Comparison of ENCODE assay signal across 17 cellular contexts in the genomic region with DNA sequence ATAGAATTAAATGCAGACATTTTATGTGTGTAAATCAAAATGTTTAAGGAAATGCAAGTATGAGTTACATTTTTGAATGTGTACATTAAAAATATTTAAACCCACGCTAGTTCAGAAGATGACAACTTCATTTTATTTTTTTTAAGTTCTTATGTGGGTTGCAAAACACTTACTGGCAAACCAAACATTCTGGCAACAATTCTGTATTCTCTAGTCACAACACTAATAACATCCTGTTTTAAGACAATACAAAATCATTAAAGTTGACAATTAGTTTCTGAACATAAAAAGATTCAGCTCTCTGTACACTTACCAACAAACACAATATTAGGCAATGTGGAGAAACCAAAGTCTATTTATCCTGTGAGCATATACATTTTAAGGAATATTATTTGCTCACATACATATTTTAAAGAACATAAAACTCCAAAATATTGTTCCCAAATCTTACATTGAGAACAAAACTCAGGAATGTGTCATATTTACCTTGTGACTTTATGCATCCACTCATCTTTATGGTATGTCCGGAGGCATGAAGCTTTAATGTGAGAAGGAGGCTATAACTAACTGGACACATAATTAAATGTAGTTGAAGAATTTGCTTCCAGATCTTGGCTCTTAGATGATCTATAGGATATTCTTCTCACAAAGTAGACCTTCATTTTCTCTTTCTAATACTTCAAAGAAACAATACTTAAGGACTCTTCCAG.
DNase-seq lines count a peak whose midpoint lies in the region; ATAC-seq, FAIRE-seq and TF ChIP-seq lines count a peak whose summit lies in the region.
"Had no signal": no experiment of that assay in that cellular context is flagged by ENCODE, and none has a peak within 500 bp of the region (broad histone marks: within the 10 kb centered on the region; RNA-seq: fewer than 3 reads in every experiment).

No MANE protein-coding gene starts in this region.

- H2AFZ ChIP-seq in ACC112 (ENCODE audit: low read length, unreplicated experiment) (peak overlapping the region; percentile 9), PC-3 (ENCODE audit: low read length) (0 out of 2 replicates have a peak overlapping the region, but pooled peaks have one; percentile 28)

- H3F3A ChIP-seq in PC-3 (ENCODE audit: low read length, unreplicated experiment): peaks cover 8% of the 10 kb centered on the region

- H3K36me3 ChIP-seq in ACC112 (ENCODE audit: insufficient read depth, low read length) (no peaks in the 10 kb centered on the region), PC-3 (ENCODE audit: low read depth, low read length) (no peaks in the 10 kb centered on the region)
- H3K36me3 ChIP-seq: BLaER1 treated with 17β-estradiol and CSF1 and Interleukin-3, amounts not matched to agents 10 nM and 100 nM had no signal

- peak overlapping the region; percentile 35 for H3K9ac ChIP-seq in PC-3 (ENCODE audit: low read length)
- H3K9ac ChIP-seq: BLaER1 treated with 17β-estradiol and CSF1 and Interleukin-3, amounts not matched to agents 10 nM and 100 nM had no signal

- H3K9me3 ChIP-seq in PC-3 (ENCODE audit: low read length): no peaks in the 10 kb centered on the region
- H3K9me3 ChIP-seq: BLaER1 treated with 17β-estradiol and CSF1 and Interleukin-3, amounts not matched to agents 10 nM and 100 nM had no signal

- peak; percentile 89 for DNase-seq in PC-3
- DNase-seq in fibroblast of peridontal ligament (ENCODE audit: extremely low read depth): peak; percentile 29
- DNase-seq in activated CD8-positive, alpha-beta memory T cell treated with anti-CD3 and anti-CD28 coated beads, Interleukin-2, amount 50 U/mL, for 48 hours: no peak
- DNase-seq in foreskin melanocyte: no peak
- no peak for DNase-seq in RKO (ENCODE audit: low spot score)
- DNase-seq: CD8-positive, alpha-beta T cell; KG1; MV-4-11; NCI-H187; NCI-H2107; NCI-H2227 treated with DMSO at 0.1 percent for 48 hours; NCI-H774 had no signal

- no peaks in the 10 kb centered on the region for H3K9me2 ChIP-seq in PC-3 (replicated peaks; ENCODE audit: low read length)

- intact Hi-C loops in PC-3 (cut with micrococcal nuclease): loop anchor here (2.0 kb wide), 3 partner anchors 13 to 249 kb away; no protein-coding TSS in a partner anchor

- FAIRE-seq in endometrium (lab: Jason Lieb, UNC): peak; percentile 15
- FAIRE-seq: H1 had no signal

- no peaks in the 10 kb centered on the region for H3K27me3 ChIP-seq in ACC112 (ENCODE audit: insufficient read depth, low read length)
- H3K27me3 ChIP-seq in PC-3 (ENCODE audit: low read length): no peaks in the 10 kb centered on the region
- H3K27me3 ChIP-seq: BLaER1 treated with 17β-estradiol and CSF1 and Interleukin-3, amounts not matched to agents 10 nM and 100 nM had no signal

- ATAC-seq in PC-3: peak; percentile 90
- no peak for ATAC-seq in HG03095 (IDR thresholded peaks at IDR 0.05; ENCODE audit: unreplicated experiment)
- ATAC-seq: CD8-positive, alpha-beta T cell had no signal

- no TSS peak for BruUV-seq in PC-3 (replicated peaks; lab: Mats Ljungman, UMichigan)

- TF ChIP-seq CTCF in PC-3 (conservative IDR thresholded peaks at IDR 0.05; ENCODE audit: low read depth, low read length): no peak

- POLR2A ChIA-PET in PC-3 (lab: Charles Lee; ENCODE audit: unreplicated experiment): interaction anchor here (0.5 kb wide), 1 partner anchor 1154 kb away, joined by 4 read pairs; no protein-coding TSS in a partner anchor

- no peaks in the 10 kb centered on the region for H4K20me1 ChIP-seq in PC-3 (ENCODE audit: low read length)
- H4K20me1 ChIP-seq: BLaER1 treated with 17β-estradiol and CSF1 and Interleukin-3, amounts not matched to agents 10 nM and 100 nM had no signal

- peak overlapping the region; percentile 79 for H3K4me2 ChIP-seq in PC-3 (ENCODE audit: low read length)
- H3K4me2 ChIP-seq: BLaER1 treated with 17β-estradiol and CSF1 and Interleukin-3, amounts not matched to agents 10 nM and 100 nM had no signal

- CTCF ChIA-PET in PC-3 (lab: Charles Lee): no interaction called here

- H3K4me1 ChIP-seq in ACC112 (ENCODE audit: control insufficient read depth, insufficient read depth, low read length, unreplicated experiment) (peaks cover 28% of the 10 kb centered on the region), PC-3 (ENCODE audit: insufficient read depth, low read length) (peaks cover 54% of the 10 kb centered on the region)

- H3K27ac ChIP-seq in ACC112 (ENCODE audit: low read depth, low read length): 0 out of 2 replicates have a peak overlapping the region, but pooled peaks have one; percentile 3
- H3K27ac ChIP-seq in PC-3 (ENCODE audit: low read length): peak overlapping the region; percentile 93
- H3K27ac ChIP-seq: BLaER1 treated with 17β-estradiol and CSF1 and Interleukin-3, amounts not matched to agents 10 nM and 100 nM had no signal

- no peaks in the 10 kb centered on the region for H3K79me2 ChIP-seq in ACC112 (ENCODE audit: control insufficient read depth, insufficient read depth, low read length, unreplicated experiment)
- H3K79me2 ChIP-seq in PC-3 (ENCODE audit: low read length): no peaks in the 10 kb centered on the region

- no peak overlapping the region for H3K4me3 ChIP-seq in ACC112 (ENCODE audit: low read depth, low read length)
- H3K4me3 ChIP-seq in PC-3 (ENCODE audit: low read length): peak overlapping the region; percentile 37
- H3K4me3 ChIP-seq: BLaER1 treated with 17β-estradiol and CSF1 and Interleukin-3, amounts not matched to agents 10 nM and 100 nM had no signal

Comparison
In these comparisons a context has a peak if more than half of its experiments do, and no peak if none do; other contexts are left out.
1. DNase-seq: peak in PC-3 (single experiment) and fibroblast of peridontal ligament (single experiment); none in activated CD8-positive, alpha-beta memory T cell treated with anti-CD3 and anti-CD28 coated beads, Interleukin-2, amount 50 U/mL, for 48 hours (single experiment), foreskin melanocyte (single experiment) and RKO (single experiment).